12 cellular contexts compared by ENCODE assay signal in genomic region chr1:42340898-42341297, GRCh38. TPM values are rescaled to one million over a fixed set of nuclear protein-coding genes. Genes with fewer than 3 reads are reported as not detected.
A peak's percentile ranks its signal among the peaks of the same experiment; 100 is the strongest.
DNase-seq lines count a peak whose midpoint lies in the region; ATAC-seq lines count a peak whose summit lies in the region.
"Had no signal": no experiment of that assay in that cellular context is flagged by ENCODE, and none has a peak within 500 bp of the region (broad histone marks: within the 10 kb centered on the region; RNA-seq: fewer than 3 reads in every experiment).

No MANE protein-coding gene starts in this region.

- H3K27me3 ChIP-seq in SJSA1 (replicated peaks): no peaks in the 10 kb centered on the region

- DNase-seq in NCI-H1092 (lab: John Stamatoyannopoulos, UW) (peak; percentile 88), NCI-H2107 (lab: John Stamatoyannopoulos, UW) (peak; percentile 53), SJSA1 (ENCODE audit: low read depth in 1 of 2, low spot score in 2 of 2) (no peak), pons (ENCODE audit: low spot score) (peak; percentile 29), retina (no peak), activated gamma-delta T cell treated with Interleukin-2 at 50 U/mL for 16 hours (no peak)
- DNase-seq: activated CD4-positive, alpha-beta T cell treated with anti-CD3 and anti-CD28 coated beads, Interleukin-2, amount 50 U/mL, for 1 hour; CD4-positive, CD25-positive, alpha-beta regulatory T cell; foreskin melanocyte had no signal

- H3K27ac ChIP-seq in SJSA1: peak overlapping the region; percentile 36
- H3K27ac ChIP-seq: skin epidermis had no signal

- no peaks in the 10 kb centered on the region for H3K9me3 ChIP-seq in SJSA1 (replicated peaks)

- no peak overlapping the region for H3K4me3 ChIP-seq in SJSA1
- H3K4me3 ChIP-seq: lung, skin epidermis had no signal

- H3K4me1 ChIP-seq in SJSA1 (replicated peaks): peaks cover 35% of the 10 kb centered on the region

- ATAC-seq in GM18858 (IDR thresholded peaks at IDR 0.05; ENCODE audit: unreplicated experiment): no peak

- no peaks in the 10 kb centered on the region for H3K36me3 ChIP-seq in SJSA1

RNA-seq across cellular contexts. Expression of gene FOXJ3, which starts 5.9 kb away (rescaled TPM):
- total RNA-seq in SJSA1 (2014; rRNA removed; shearing (Covaris generic)): 27.9 and 32.3 TPM in 2 replicates

RNA-seq across cellular contexts. Expression of gene RIMKLA, which starts 39.7 kb away (rescaled TPM):
- under 0.01 TPM in 1 of 2 replicates, not detected in the other for total RNA-seq in SJSA1 (2014; rRNA removed; shearing (Covaris generic))
- total RNA-seq: CD4-positive, CD25-positive, alpha-beta regulatory T cell had no signal

Comparison
In these comparisons a context has a peak if more than half of its experiments do, and no peak if none do; other contexts are left out.
1. DNase-seq: peak in NCI-H1092 (single experiment), NCI-H2107 (single experiment) and pons (single experiment); none in SJSA1 (0 of 2), retina (single experiment) and activated gamma-delta T cell treated with Interleukin-2 at 50 U/mL for 16 hours (single experiment).